ENCODE assay signal across 1 cellular context in genomic region chr7:143390773-143391114, GRCh38.
TF ChIP-seq lines count a peak whose summit lies in the region.

No MANE protein-coding gene starts in this region.

TF ChIP-seq in endothelial cell of umbilical vein, 7 proteins besides CTCF, POLR2A, EP300 and RAD21 (continued from another document):
- TF ChIP-seq MAX (IDR thresholded peaks at IDR 0.05; ENCODE audit: insufficient read depth, insufficient read length) (no peak), POLR2AphosphoS5 (IDR thresholded peaks at IDR 0.05; ENCODE audit: insufficient read depth, low read depth, low read length) (no peak), EZH2 (IDR thresholded peaks at IDR 0.05; ENCODE audit: borderline replicate concordance, low read depth, low read length, severe bottlenecking) (no peak), JUN (IDR thresholded peaks at IDR 0.05; ENCODE audit: borderline replicate concordance, insufficient read depth, insufficient read length, low read depth) (no peak), MYC (IDR thresholded peaks at IDR 0.05; ENCODE audit: low read depth, low read length) (no peak)
